ENCODE assay signal across 11 cellular contexts in genomic region chr17:19979917-19980770, GRCh38. TPM values are rescaled to one million over a fixed set of nuclear protein-coding genes. Genes with fewer than 3 reads are reported as not detected.
A peak's percentile ranks its signal among the peaks of the same experiment; 100 is the strongest.
DNase-seq lines count a peak whose midpoint lies in the region; TF ChIP-seq lines count a peak whose summit lies in the region.
"Had no signal": no experiment of that assay in that cellular context is flagged by ENCODE, and none has a peak within 500 bp of the region (broad histone marks: within the 10 kb centered on the region; RNA-seq: fewer than 3 reads in every experiment).

No MANE protein-coding gene starts in this region.

- CTCF ChIA-PET in activated CD4-positive, alpha-beta T cell treated with anti-CD3 and anti-CD28 coated beads, Interleukin-2, amount 10 ng/mL, durations not matched to agents 7 days and 5 days (lab: Charles Lee) = no interaction called here

- H3K27me3 Mint-ChIP-seq in endodermal cell (ENCODE audit: insufficient read depth) (no peaks in the 10 kb centered on the region), nephron (ENCODE audit: low read depth) (no peaks in the 10 kb centered on the region)
- H3K27me3 Mint-ChIP-seq in activated CD4-positive, alpha-beta T cell treated with anti-CD3 and anti-CD28 coated beads, Interleukin-2, amount 10 ng/mL, durations not matched to agents 7 days and 5 days = no peaks in the 10 kb centered on the region

- no peak overlapping the region for H3K9ac ChIP-seq in endodermal cell (ENCODE audit: extremely low read depth, low read length, poor library complexity, severe bottlenecking)

- WGBS in endodermal cell (ENCODE audit: insufficient coverage in 1 of 2, insufficient read length in 1 of 2), 2 experiments = 96% methylated on average over 23 to 43 of the region's 43 CpGs

- H3K4me1 Mint-ChIP-seq in endodermal cell = peaks cover 3% of the 10 kb centered on the region
- H3K4me1 Mint-ChIP-seq in nephron = peaks cover 25% of the 10 kb centered on the region
- peaks cover 27% of the 10 kb centered on the region for H3K4me1 Mint-ChIP-seq in activated CD4-positive, alpha-beta T cell treated with anti-CD3 and anti-CD28 coated beads, Interleukin-2, amount 10 ng/mL, durations not matched to agents 7 days and 5 days

- TF ChIP-seq CTCF in endodermal cell (conservative IDR thresholded peaks at IDR 0.05) = no peak
- no peak for TF ChIP-seq CTCF in nephron (IDR thresholded peaks at IDR 0.05; ENCODE audit: unreplicated experiment in 3 of 3)

- H3K4me3 Mint-ChIP-seq in endodermal cell (peak overlapping the region; percentile 37), nephron (peak overlapping the region; percentile 2 to 60 (median 59))
- H3K4me3 Mint-ChIP-seq in activated CD4-positive, alpha-beta T cell treated with anti-CD3 and anti-CD28 coated beads, Interleukin-2, amount 10 ng/mL, durations not matched to agents 7 days and 5 days = no peak overlapping the region

- H3K4me1 ChIP-seq in endodermal cell (ENCODE audit: control insufficient read depth, insufficient read depth, low read length) = peaks cover 3% of the 10 kb centered on the region

- POLR2A ChIA-PET in activated CD4-positive, alpha-beta T cell treated with anti-CD3 and anti-CD28 coated beads, Interleukin-2, amount 10 ng/mL, durations not matched to agents 7 days and 5 days (lab: Charles Lee) = no interaction called here

- peaks cover 10% of the 10 kb centered on the region for H3K9me3 ChIP-seq in endodermal cell (ENCODE audit: control insufficient read depth, low read length)

- DNase-seq in D341Med (ENCODE audit: low spot score) (peak; percentile 57), NOMO-1 treated with dmso at 0.1 percent for 144 hours (lab: John Stamatoyannopoulos, UW; ENCODE audit: unreplicated experiment) (peak; percentile 5), endodermal cell (peak; percentile 98), NCI-H345 treated with DMSO at 0.1 percent for 48 hours (lab: John Stamatoyannopoulos, UW; ENCODE audit: unreplicated experiment) (no peak), NAMALWA (ENCODE audit: low spot score) (no peak), HUDEP-2 (lab: John Stamatoyannopoulos, UW; ENCODE audit: unreplicated experiment in 76 of 76) (no peak)
- no peak for DNase-seq in activated CD4-positive, alpha-beta T cell treated with anti-CD3 and anti-CD28 coated beads, Interleukin-2, amount 10 ng/mL, durations not matched to agents 7 days and 5 days
- DNase-seq: NCI-H1694, small intestine, T1000 had no signal

- H3K27me3 ChIP-seq in endodermal cell (ENCODE audit: control insufficient read depth, insufficient read depth, low read length, poor library complexity, severe bottlenecking) = no peaks in the 10 kb centered on the region

- H3K36me3 Mint-ChIP-seq in endodermal cell (ENCODE audit: low read depth) (peaks cover 8% of the 10 kb centered on the region), nephron (ENCODE audit: low read depth) (peaks cover 8% of the 10 kb centered on the region)
- peaks cover 25% of the 10 kb centered on the region for H3K36me3 Mint-ChIP-seq in activated CD4-positive, alpha-beta T cell treated with anti-CD3 and anti-CD28 coated beads, Interleukin-2, amount 10 ng/mL, durations not matched to agents 7 days and 5 days (ENCODE audit: low read depth)

- H3K9me3 Mint-ChIP-seq in endodermal cell = no peaks in the 10 kb centered on the region
- no peaks in the 10 kb centered on the region for H3K9me3 Mint-ChIP-seq in nephron
- peaks cover 8% of the 10 kb centered on the region for H3K9me3 Mint-ChIP-seq in activated CD4-positive, alpha-beta T cell treated with anti-CD3 and anti-CD28 coated beads, Interleukin-2, amount 10 ng/mL, durations not matched to agents 7 days and 5 days

- H3K36me3 ChIP-seq in endodermal cell (ENCODE audit: control insufficient read depth, insufficient read depth, low read length) = peaks cover 11% of the 10 kb centered on the region

- no peak overlapping the region for H3K27ac ChIP-seq in endodermal cell (ENCODE audit: low read depth, low read length)

- no peak overlapping the region for H3K4me3 ChIP-seq in endodermal cell (ENCODE audit: low read length)

- H3K27ac Mint-ChIP-seq in endodermal cell = no peak overlapping the region
- peak overlapping the region in 1 of 3 experiments; percentile 45 for H3K27ac Mint-ChIP-seq in nephron
- no peak overlapping the region for H3K27ac Mint-ChIP-seq in activated CD4-positive, alpha-beta T cell treated with anti-CD3 and anti-CD28 coated beads, Interleukin-2, amount 10 ng/mL, durations not matched to agents 7 days and 5 days

RNA-seq across cellular contexts. Expression of gene AKAP10, which starts 2.5 kb away (rescaled TPM):
- 10 to 100 TPM; 29.6 to 39.1 TPM for total RNA-seq in endodermal cell
- polyA plus RNA-seq in endodermal cell (2013, experiment 1 of 2) = 17.2 TPM
- 18.3 TPM for polyA plus RNA-seq in endodermal cell (2013, experiment 2 of 2)
- total RNA-seq in activated CD4-positive, alpha-beta T cell treated with anti-CD3 and anti-CD28 coated beads, Interleukin-2, amount 10 ng/mL, durations not matched to agents 7 days and 5 days = 10 to 100 TPM; 38.8 to 45.6 TPM

RNA-seq across cellular contexts. Expression of gene SPECC1, which starts 29.0 kb away (rescaled TPM):
- 10 to 100 TPM; 48.7 to 60.6 TPM for total RNA-seq in endodermal cell
- polyA plus RNA-seq in endodermal cell (2013, experiment 1 of 2) = 41.7 TPM
- 39.2 TPM for polyA plus RNA-seq in endodermal cell (2013, experiment 2 of 2)
- 1 to 10 TPM; 3.7 to 4.9 TPM for total RNA-seq in activated CD4-positive, alpha-beta T cell treated with anti-CD3 and anti-CD28 coated beads, Interleukin-2, amount 10 ng/mL, durations not matched to agents 7 days and 5 days

Comparison
In these comparisons a context has a peak if more than half of its experiments do, and no peak if none do; other contexts are left out.
1. DNase-seq: peak in D341Med (single experiment), NOMO-1 treated with dmso at 0.1 percent for 144 hours (single experiment) and endodermal cell (single experiment); none in activated CD4-positive, alpha-beta T cell treated with anti-CD3 and anti-CD28 coated beads, Interleukin-2, amount 10 ng/mL, durations not matched to agents 7 days and 5 days (single experiment), NCI-H345 treated with DMSO at 0.1 percent for 48 hours (single experiment), NAMALWA (single experiment) and HUDEP-2 (0 of 76).
2. RNA of gene SPECC1, which starts 29.0 kb away (total RNA-seq): 48.7 to 60.6 TPM in endodermal cell; 3.7 to 4.9 TPM in activated CD4-positive, alpha-beta T cell treated with anti-CD3 and anti-CD28 coated beads, Interleukin-2, amount 10 ng/mL, durations not matched to agents 7 days and 5 days; every median in the first group is over 4 times any median in the second.